In genomic region chr12:12376636-12377448, GRCh38 we compare ENCODE assay signal across 1 cellular context.
A peak's percentile ranks its signal among the peaks of the same experiment; 100 is the strongest.
TF ChIP-seq lines count a peak whose summit lies in the region.

No MANE protein-coding gene starts in this region.

TF ChIP-seq in GM12878, 131 proteins besides CTCF, POLR2A, EP300 and RAD21 (continued from another document and continues in another):
- TF ChIP-seq RELB (IDR thresholded peaks at IDR 0.05; ENCODE audit: low read depth) (peak; percentile 33; the same call in 1 of the 2 replicates), ZNF592 (IDR thresholded peaks at IDR 0.05) (0 out of 2 replicates have a peak, but pooled peaks have one; percentile 85), ZNF24 (IDR thresholded peaks at IDR 0.05) (peak; percentile 22; the same call in 1 of the 2 replicates), RAD51 (IDR thresholded peaks at IDR 0.05) (no peak), NFYA (IDR thresholded peaks at IDR 0.05; ENCODE audit: borderline replicate concordance, low read depth, low read length) (no peak), NFIC (IDR thresholded peaks at IDR 0.05; ENCODE audit: low read depth, low read length) (no peak), IRF3 (IDR thresholded peaks at IDR 0.05) (no peak), ZBTB40 (IDR thresholded peaks at IDR 0.05; ENCODE audit: borderline replicate concordance) (no peak), CEBPZ (IDR thresholded peaks at IDR 0.05; ENCODE audit: low read depth, low read length) (no peak), CEBPB (IDR thresholded peaks at IDR 0.05; ENCODE audit: borderline replicate concordance in 1 of 2, low read depth in 2 of 2, low read length in 2 of 2) (no peak), SMAD1 (IDR thresholded peaks at IDR 0.05; ENCODE audit: low read depth, partially characterized antibody) (no peak), CBX5 (IDR thresholded peaks at IDR 0.05; ENCODE audit: low read depth) (no peak), PBX3 (IDR thresholded peaks at IDR 0.05; ENCODE audit: insufficient replicate concordance, low read depth, low read length) (no peak), ZNF622 (IDR thresholded peaks at IDR 0.05) (no peak), RCOR1 (conservative IDR thresholded peaks at IDR 0.05; ENCODE audit: low read depth, low read length) (no peak), E2F4 (IDR thresholded peaks at IDR 0.05; ENCODE audit: low read depth, low read length) (no peak), ZNF207 (IDR thresholded peaks at IDR 0.05; ENCODE audit: borderline replicate concordance) (no peak), MYB (IDR thresholded peaks at IDR 0.05; ENCODE audit: borderline replicate concordance, low read depth, low read length) (no peak), EGR1 (IDR thresholded peaks at IDR 0.05; ENCODE audit: borderline replicate concordance in 1 of 2, low read depth in 2 of 2, low read length in 2 of 2) (no peak), ASH2L (IDR thresholded peaks at IDR 0.05; ENCODE audit: borderline replicate concordance, low read depth) (no peak), ZBTB33 (IDR thresholded peaks at IDR 0.05) (no peak), HDAC6 (IDR thresholded peaks at IDR 0.05; ENCODE audit: unreplicated experiment) (no peak), CHD4 (IDR thresholded peaks at IDR 0.05) (no peak), MLLT1 (IDR thresholded peaks at IDR 0.05) (peak; percentile 70), CBX3 (IDR thresholded peaks at IDR 0.05; ENCODE audit: borderline replicate concordance, low read depth) (no peak), RB1 (IDR thresholded peaks at IDR 0.05; ENCODE audit: borderline replicate concordance) (no peak; the same call in 1 of the 2 replicates), HDGF (IDR thresholded peaks at IDR 0.05) (0 out of 2 replicates have a peak, but pooled peaks have one; percentile 30), YY1 (IDR thresholded peaks at IDR 0.05; ENCODE audit: low read depth, low read length) (peak; percentile 44; the same call in 1 of the 2 replicates), BCL11A (IDR thresholded peaks at IDR 0.05; ENCODE audit: low read depth, low read length) (no peak), SIN3A (IDR thresholded peaks at IDR 0.05; ENCODE audit: low read depth, low read length) (no peak), KAT2A (conservative IDR thresholded peaks at IDR 0.05; ENCODE audit: control insufficient read depth, low read depth, low read length) (no peak), STAT1 (conservative IDR thresholded peaks at IDR 0.05) (no peak), ZSCAN29 (IDR thresholded peaks at IDR 0.05) (no peak)
